27 cellular contexts compared by ENCODE assay signal in genomic region chr14:47785041-47785440, GRCh38.
"Had no signal": no experiment of that assay in that cellular context is flagged by ENCODE, and none has a peak within 500 bp of the region (broad histone marks: within the 10 kb centered on the region; RNA-seq: fewer than 3 reads in every experiment).

No MANE protein-coding gene starts in this region.

- ATAC-seq: naive thymus-derived CD4-positive, alpha-beta T cell; natural killer cell; psoas muscle; right cardiac atrium; right lobe of liver; stimulated activated memory B cell treated with anti-CD40 and anti-IgM and Interleukin-4, amounts not matched to agents 10 μg/mL and 1 μg/mL and 100 μg/mL, for 72 hours; upper lobe of right lung had no signal

- DNase-seq: naive thymus-derived CD4-positive, alpha-beta T cell; natural killer cell; occipital lobe; ovary; psoas muscle; right cardiac atrium; right lobe of liver; spleen; stimulated activated CD4-positive, alpha-beta T cell treated with anti-CD3 and anti-CD28 coated beads, Interleukin-12 subunit alpha, Interleukin-12 subunit beta, amount 100 ng/mL, for 4 hours; stimulated activated CD4-positive, alpha-beta T cell treated with anti-CD3 and anti-CD28 coated beads, Interleukin-1b, Interleukin-23, amount 100 ng/mL, for 48 hours; stimulated activated CD4-positive, alpha-beta T cell treated with anti-CD3 and anti-CD28 coated beads, Interleukin-4, amount 100 ng/mL, for 1 hour; stimulated activated CD4-positive, alpha-beta T cell treated with anti-CD3 and anti-CD28 coated beads, Interleukin-4, amount 100 ng/mL, for 4 hours; stimulated activated CD8-positive, alpha-beta memory T cell treated with anti-CD3 and anti-CD28 coated beads, Interleukin-4, amount 100 ng/mL, for 48 hours; stimulated activated naive CD4-positive, alpha-beta T cell; substantia nigra; testis; tibial artery; transverse colon; upper lobe of right lung; uterus had no signal

- H3K27me3 Mint-ChIP-seq: naive thymus-derived CD4-positive, alpha-beta T cell; stimulated activated memory B cell treated with anti-CD40 and anti-IgM and Interleukin-4, amounts not matched to agents 10 μg/mL and 1 μg/mL and 100 μg/mL, for 72 hours; stimulated activated naive CD8-positive, alpha-beta T cell treated with anti-CD3 and anti-CD28 coated beads, Interleukin-15, Interleukin-2, amounts not matched to agents 100 ng/mL and 50 ng/mL, for 24 hours; type B pancreatic cell had no signal

- H3K27ac Mint-ChIP-seq: naive thymus-derived CD4-positive, alpha-beta T cell; natural killer cell; nephron; neural progenitor cell; stimulated activated memory B cell treated with anti-CD40 and anti-IgM and Interleukin-4, amounts not matched to agents 10 μg/mL and 1 μg/mL and 100 μg/mL, for 72 hours; stimulated activated naive CD8-positive, alpha-beta T cell treated with anti-CD3 and anti-CD28 coated beads, Interleukin-15, Interleukin-2, amounts not matched to agents 100 ng/mL and 50 ng/mL, for 24 hours; type B pancreatic cell had no signal

- H3K9me3 Mint-ChIP-seq: type B pancreatic cell had no signal

- H3K4me1 Mint-ChIP-seq: naive thymus-derived CD4-positive, alpha-beta T cell; natural killer cell; nephron; stimulated activated memory B cell treated with anti-CD40 and anti-IgM and Interleukin-4, amounts not matched to agents 10 μg/mL and 1 μg/mL and 100 μg/mL, for 72 hours had no signal

- H3K27ac ChIP-seq: neural progenitor cell, ovary, psoas muscle, right lobe of liver, skin epidermis, spleen, suprapubic skin, testis, tibial artery, transverse colon, upper lobe of right lung, uterus had no signal

- H3K4me3 Mint-ChIP-seq: naive thymus-derived CD4-positive, alpha-beta T cell; natural killer cell; nephron; neural progenitor cell; stimulated activated memory B cell treated with anti-CD40 and anti-IgM and Interleukin-4, amounts not matched to agents 10 μg/mL and 1 μg/mL and 100 μg/mL, for 72 hours; stimulated activated naive CD8-positive, alpha-beta T cell treated with anti-CD3 and anti-CD28 coated beads, Interleukin-15, Interleukin-2, amounts not matched to agents 100 ng/mL and 50 ng/mL, for 24 hours; type B pancreatic cell had no signal
